20 cellular contexts compared by ENCODE assay signal in genomic region chr1:65214340-65215027, GRCh38.
DNase-seq lines count a peak whose midpoint lies in the region; ATAC-seq and TF ChIP-seq lines count a peak whose summit lies in the region.
"Had no signal": no experiment of that assay in that cellular context is flagged by ENCODE, and none has a peak within 500 bp of the region (broad histone marks: within the 10 kb centered on the region; RNA-seq: fewer than 3 reads in every experiment).

No MANE protein-coding gene starts in this region.

- intact Hi-C loops in psoas muscle (cut with DNase I): loop anchor here (5.0 to 10.0 kb wide), 2 partner anchors 137 to 470 kb away; no protein-coding TSS in a partner anchor

- no peaks in the 10 kb centered on the region for H3K9me3 ChIP-seq in cardiac muscle cell (ENCODE audit: low read depth)
- no peaks in the 10 kb centered on the region for H3K9me3 ChIP-seq in right atrium auricular region
- no peaks in the 10 kb centered on the region for H3K9me3 ChIP-seq in suprapubic skin
- no peaks in the 10 kb centered on the region for H3K9me3 ChIP-seq in psoas muscle
- H3K9me3 ChIP-seq: SK-N-SH had no signal

- ATAC-seq in HG02852 (IDR thresholded peaks at IDR 0.05; ENCODE audit: unreplicated experiment) (peak; percentile 32), psoas muscle (no peak)
- peak; percentile 69 for ATAC-seq in activated T-helper 17 cell treated with anti-CD3 and anti-CD28 coated beads, Interleukin-2, amount 50 U/mL, for 72 hours (replicated peaks)

- 58% methylated on average over 9 of the region's 9 CpGs for WGBS in suprapubic skin
- WGBS in psoas muscle, 3 donors: 91 to 92% (median 91%) methylated on average over 9 of the region's 9 CpGs

- H3K27ac Mint-ChIP-seq in activated T-helper 17 cell treated with anti-CD3 and anti-CD28 coated beads, Interleukin-2, amount 50 U/mL, for 72 hours: peak overlapping the region; percentile 36
- H3K27ac Mint-ChIP-seq: B cell; CD4-positive, alpha-beta T cell had no signal

- no peaks in the 10 kb centered on the region for H3K27me3 Mint-ChIP-seq in activated T-helper 17 cell treated with anti-CD3 and anti-CD28 coated beads, Interleukin-2, amount 50 U/mL, for 72 hours
- H3K27me3 Mint-ChIP-seq: B cell had no signal

- no peaks in the 10 kb centered on the region for H3K9me3 Mint-ChIP-seq in activated T-helper 17 cell treated with anti-CD3 and anti-CD28 coated beads, Interleukin-2, amount 50 U/mL, for 72 hours
- H3K9me3 Mint-ChIP-seq: CD4-positive, alpha-beta T cell had no signal

- peaks cover 2% of the 10 kb centered on the region for H3K4me1 ChIP-seq in cardiac muscle cell (ENCODE audit: low read depth)
- peaks cover 0 to 4% of the 10 kb centered on the region in 2 donors for H3K4me1 ChIP-seq in right atrium auricular region
- H3K4me1 ChIP-seq in suprapubic skin: no peaks in the 10 kb centered on the region
- H3K4me1 ChIP-seq in psoas muscle: no peaks in the 10 kb centered on the region

- H3K4me3 ChIP-seq in cardiac muscle cell: no peak overlapping the region
- no peak overlapping the region for H3K4me3 ChIP-seq in right atrium auricular region
- H3K4me3 ChIP-seq in suprapubic skin: no peak overlapping the region
- no peak overlapping the region for H3K4me3 ChIP-seq in psoas muscle

- TF ChIP-seq EP300 in suprapubic skin (IDR thresholded peaks at IDR 0.05): no peak

- no peaks in the 10 kb centered on the region for H3K27me3 ChIP-seq in cardiac muscle cell
- no peaks in the 10 kb centered on the region for H3K27me3 ChIP-seq in right atrium auricular region
- no peaks in the 10 kb centered on the region for H3K27me3 ChIP-seq in suprapubic skin
- no peaks in the 10 kb centered on the region for H3K27me3 ChIP-seq in psoas muscle (ENCODE audit: insufficient read depth in 3 of 3, low read length in 2 of 3)

- peak overlapping the region; percentile 41 for H3K27ac ChIP-seq in cardiac muscle cell
- no peak overlapping the region for H3K27ac ChIP-seq in right atrium auricular region
- H3K27ac ChIP-seq in suprapubic skin: peak overlapping the region; percentile 5
- H3K27ac ChIP-seq in psoas muscle: no peak overlapping the region
- H3K27ac ChIP-seq: HL-60 had no signal

- peaks cover 24% of the 10 kb centered on the region for H3K4me1 Mint-ChIP-seq in activated T-helper 17 cell treated with anti-CD3 and anti-CD28 coated beads, Interleukin-2, amount 50 U/mL, for 72 hours

- peaks cover 6% of the 10 kb centered on the region for H3K36me3 ChIP-seq in cardiac muscle cell
- no peaks in the 10 kb centered on the region for H3K36me3 ChIP-seq in right atrium auricular region
- no peaks in the 10 kb centered on the region for H3K36me3 ChIP-seq in suprapubic skin
- no peaks in the 10 kb centered on the region for H3K36me3 ChIP-seq in psoas muscle (ENCODE audit: insufficient read depth in 1 of 2, low read depth in 1 of 2)

- TF ChIP-seq CTCF in cardiac muscle cell (IDR thresholded peaks at IDR 0.05; ENCODE audit: low read depth, low read length): no peak
- no peak for TF ChIP-seq CTCF in right atrium auricular region (IDR thresholded peaks at IDR 0.05)
- no peak for TF ChIP-seq CTCF in suprapubic skin (IDR thresholded peaks at IDR 0.05)
- TF ChIP-seq CTCF in psoas muscle (IDR thresholded peaks at IDR 0.05): no peak

- H3K4me3 Mint-ChIP-seq in activated T-helper 17 cell treated with anti-CD3 and anti-CD28 coated beads, Interleukin-2, amount 50 U/mL, for 72 hours: peak overlapping the region; percentile 52
- H3K4me3 Mint-ChIP-seq: B cell; CD4-positive, alpha-beta T cell had no signal

- DNase-seq in cardiac muscle cell (ENCODE audit: low read depth in 1 of 2, low spot score in 1 of 2) (no peak), right atrium auricular region (ENCODE audit: low spot score) (no peak), suprapubic skin (ENCODE audit: low spot score in 2 of 2) (no peak), psoas muscle (no peak), DMS153 (lab: John Stamatoyannopoulos, UW) (no peak)
- DNase-seq: CD4-positive, alpha-beta T cell; GOT3; MV-4-11; NCI-H1417; NCI-H2029; NCI-H2171; NCI-H446; NCI-H69; NK-92 treated with Interleukin-12 subunit alpha and Interleukin-12 subunit beta, amount 100 ng/mL, for 24 hours; SHP77; SK-N-SH had no signal

- H3K36me3 Mint-ChIP-seq in activated T-helper 17 cell treated with anti-CD3 and anti-CD28 coated beads, Interleukin-2, amount 50 U/mL, for 72 hours (ENCODE audit: low read depth): peaks cover 11% of the 10 kb centered on the region

- TF ChIP-seq POLR2A in suprapubic skin (IDR thresholded peaks at IDR 0.05): no peak

Comparison
In these comparisons a context has a peak if more than half of its experiments do, and no peak if none do; other contexts are left out.
1. H3K27ac ChIP-seq: peak in cardiac muscle cell (single experiment) and suprapubic skin (single experiment); none in right atrium auricular region (0 of 2) and psoas muscle (single experiment).
2. ATAC-seq: peak in HG02852 (single experiment) and activated T-helper 17 cell treated with anti-CD3 and anti-CD28 coated beads, Interleukin-2, amount 50 U/mL, for 72 hours (single experiment); none in psoas muscle (0 of 4).